ENCODE assay signal across 8 cellular contexts in genomic region chr5:99032234-99033013, GRCh38.
DNase-seq lines count a peak whose midpoint lies in the region; ATAC-seq and TF ChIP-seq lines count a peak whose summit lies in the region.

No MANE protein-coding gene starts in this region.

- peak; percentile 94 for TF ChIP-seq RAD21 in SK-N-SH (IDR thresholded peaks at IDR 0.05; ENCODE audit: low read length)

- H3K9me3 ChIP-seq in SK-N-SH (no peaks in the 10 kb centered on the region), colonic mucosa (no peaks in the 10 kb centered on the region)

- no peaks in the 10 kb centered on the region for H3F3A ChIP-seq in SK-N-SH (replicated peaks; ENCODE audit: insufficient read depth)

- H3K27me3 Mint-ChIP-seq in stimulated activated naive CD8-positive, alpha-beta T cell treated with anti-CD3 and anti-CD28 coated beads, Interleukin-15, Interleukin-2, amounts not matched to agents 100 ng/mL and 50 ng/mL, for 24 hours = no peaks in the 10 kb centered on the region

- no peak for TF ChIP-seq EP300 in SK-N-SH (IDR thresholded peaks at IDR 0.05; ENCODE audit: borderline replicate concordance in 1 of 2, low read depth in 1 of 2, low read length in 1 of 2)

- H3K4me3 ChIP-seq in SK-N-SH (ENCODE audit: low read depth in 2 of 2, low read length in 1 of 2) = no peak overlapping the region; a peak in 1 of 4 replicates
- no peak overlapping the region for H3K4me3 ChIP-seq in colonic mucosa

- no peak overlapping the region for H3K27ac ChIP-seq in SK-N-SH (ENCODE audit: low read depth in 2 of 2, low read length in 1 of 2)
- H3K27ac ChIP-seq in colonic mucosa = peak overlapping the region; percentile 76

- POLR2A ChIA-PET in SK-N-SH (lab: Yijun Ruan, JAX) = no interaction called here

- peak overlapping the region; percentile 88 for H2AFZ ChIP-seq in SK-N-SH (ENCODE audit: low read depth)

- 43% methylated on average over 7 of the region's 7 CpGs for WGBS in SK-N-SH (ENCODE audit: low lambda C conversion rate)

- no peaks in the 10 kb centered on the region for H3K9me2 ChIP-seq in SK-N-SH

- H3K27me3 ChIP-seq in SK-N-SH (ENCODE audit: insufficient read depth) = no peaks in the 10 kb centered on the region
- no peaks in the 10 kb centered on the region for H3K27me3 ChIP-seq in colonic mucosa

- intact Hi-C loops in colonic mucosa (cut with DNase I) = loop anchor here (5.0 kb wide), 1 partner anchor 125 kb away; no protein-coding TSS in a partner anchor

- no peaks in the 10 kb centered on the region for H4K20me1 ChIP-seq in SK-N-SH (ENCODE audit: insufficient read depth)

- DNase-seq in NCI-H1105 treated with DMSO at 0.1 percent for 48 hours (lab: John Stamatoyannopoulos, UW) (peak; percentile 20), NCI-H1105 (lab: John Stamatoyannopoulos, UW) (no peak), KBM-7 (peak; percentile 82), SK-N-SH (peak; percentile 46), colonic mucosa (peak; percentile 83), left kidney (ENCODE audit: low read depth, low spot score) (peak; percentile 85)

- H3K36me3 Mint-ChIP-seq in stimulated activated naive CD8-positive, alpha-beta T cell treated with anti-CD3 and anti-CD28 coated beads, Interleukin-15, Interleukin-2, amounts not matched to agents 100 ng/mL and 50 ng/mL, for 24 hours (ENCODE audit: low read depth) = no peaks in the 10 kb centered on the region

- H3K4me1 Mint-ChIP-seq in stimulated activated naive CD8-positive, alpha-beta T cell treated with anti-CD3 and anti-CD28 coated beads, Interleukin-15, Interleukin-2, amounts not matched to agents 100 ng/mL and 50 ng/mL, for 24 hours (ENCODE audit: low read depth) = peaks cover 83% of the 10 kb centered on the region

- no peak overlapping the region for H3K9ac ChIP-seq in SK-N-SH
- H3K9ac ChIP-seq in colonic mucosa (ENCODE audit: low read depth in 2 of 2, low read length in 2 of 2) = peak overlapping the region in 1 of 2 donors; percentile 67

- CTCF ChIA-PET in SK-N-SH (lab: Yijun Ruan, JAX) = interaction anchor here (0.6 to 2.3 kb wide), 27 partner anchors 9 to 264 kb away, joined by 3 to 33 read pairs (median 4); no protein-coding TSS in a partner anchor

- peak overlapping the region; percentile 52; the same call in 1 of the 2 replicates for H3K4me2 ChIP-seq in SK-N-SH

- H3K4me3 Mint-ChIP-seq in stimulated activated naive CD8-positive, alpha-beta T cell treated with anti-CD3 and anti-CD28 coated beads, Interleukin-15, Interleukin-2, amounts not matched to agents 100 ng/mL and 50 ng/mL, for 24 hours = peak overlapping the region; percentile 88

- peak; percentile 34 for ATAC-seq in GM21619 (IDR thresholded peaks at IDR 0.05; ENCODE audit: unreplicated experiment)

- in situ Hi-C loops in KBM-7 (cut with MboI; ENCODE audit: low pct_unique_long_range_greater_than_20kb, low sequenced_read_pairs) = loop anchor here (10.0 kb wide), 1 partner anchor 108 kb away; the partner anchor contains the start of gene CHD1

- H3K27ac Mint-ChIP-seq in stimulated activated naive CD8-positive, alpha-beta T cell treated with anti-CD3 and anti-CD28 coated beads, Interleukin-15, Interleukin-2, amounts not matched to agents 100 ng/mL and 50 ng/mL, for 24 hours = peak overlapping the region; percentile 91

- TF ChIP-seq CTCF in SK-N-SH (IDR thresholded peaks at IDR 0.05) (peak; percentile 91), colonic mucosa (IDR thresholded peaks at IDR 0.05) (peak; percentile 69)

- H3K4me1 ChIP-seq in SK-N-SH (ENCODE audit: control insufficient read depth in 1 of 2, insufficient read depth in 2 of 2, low read depth in 1 of 2, low read length in 1 of 2) = 0 out of 4 replicates have a peak, but pooled peaks cover 0 to 5% of the 10 kb centered on the region in 2 experiments
- peaks cover 7% of the 10 kb centered on the region for H3K4me1 ChIP-seq in colonic mucosa

- peaks cover 7% of the 10 kb centered on the region for H3K9me3 Mint-ChIP-seq in stimulated activated naive CD8-positive, alpha-beta T cell treated with anti-CD3 and anti-CD28 coated beads, Interleukin-15, Interleukin-2, amounts not matched to agents 100 ng/mL and 50 ng/mL, for 24 hours

- H3K79me2 ChIP-seq in SK-N-SH (ENCODE audit: insufficient read depth) = no peaks in the 10 kb centered on the region

- no peaks in the 10 kb centered on the region for H3K36me3 ChIP-seq in SK-N-SH (replicated peaks in 1 of 2; ENCODE audit: control insufficient read depth in 1 of 2, insufficient read depth in 2 of 2, low read length in 1 of 2)
- no peaks in the 10 kb centered on the region for H3K36me3 ChIP-seq in colonic mucosa

TF ChIP-seq in SK-N-SH, 30 proteins besides CTCF, POLR2A, EP300 and RAD21:
- peak; percentile 90 for TF ChIP-seq SMC3 (IDR thresholded peaks at IDR 0.05; ENCODE audit: low read depth, low read length)
- TF ChIP-seq REST (IDR thresholded peaks at IDR 0.05; ENCODE audit: low read depth, low read length) = no peak
- no peak for TF ChIP-seq YY1 (IDR thresholded peaks at IDR 0.05; ENCODE audit: low read depth)
- no peak for TF ChIP-seq TEAD4 (IDR thresholded peaks at IDR 0.05; ENCODE audit: borderline replicate concordance, insufficient read depth)
- TF ChIP-seq FOXM1 (IDR thresholded peaks at IDR 0.05; ENCODE audit: low read depth) = no peak
- no peak for TF ChIP-seq ELF1 (IDR thresholded peaks at IDR 0.05)
